23 cellular contexts compared by ENCODE assay signal in the genomic region with DNA sequence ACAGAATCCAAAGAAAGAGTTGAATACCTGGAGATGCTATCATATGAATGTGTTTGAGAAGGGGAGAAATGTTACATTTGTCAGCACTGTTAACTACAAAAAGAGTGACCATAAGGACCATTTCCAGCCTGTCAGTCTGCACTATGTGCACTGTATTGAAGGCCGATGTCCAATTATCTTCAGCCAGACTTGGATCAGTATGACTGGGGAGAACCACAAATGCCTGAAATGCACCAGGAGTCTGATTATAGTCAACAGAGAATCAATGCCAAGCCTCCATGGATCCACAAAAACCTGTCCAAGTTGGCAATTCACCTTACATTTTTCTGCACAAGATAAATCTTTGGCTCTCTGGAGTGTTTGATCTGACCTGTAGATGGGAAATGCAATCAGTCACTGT.
"Had no signal": no experiment of that assay in that cellular context is flagged by ENCODE, and none has a peak within 500 bp of the region (broad histone marks: within the 10 kb centered on the region; RNA-seq: fewer than 3 reads in every experiment).

No MANE protein-coding gene starts in this region.

- H3K9me3 Mint-ChIP-seq: effector memory CD8-positive, alpha-beta T cell had no signal

- H3K4me1 Mint-ChIP-seq: endodermal cell; naive thymus-derived CD8-positive, alpha-beta T cell had no signal

- H3K36me3 Mint-ChIP-seq: mesothelial cell of epicardium; naive B cell; naive thymus-derived CD8-positive, alpha-beta T cell had no signal

- H3K27ac Mint-ChIP-seq: effector memory CD8-positive, alpha-beta T cell; endodermal cell; mesothelial cell of epicardium; naive B cell; naive thymus-derived CD8-positive, alpha-beta T cell had no signal

- H3K27me3 Mint-ChIP-seq: effector memory CD8-positive, alpha-beta T cell; naive B cell; naive thymus-derived CD8-positive, alpha-beta T cell had no signal

- H3K4me3 Mint-ChIP-seq: effector memory CD8-positive, alpha-beta T cell; endodermal cell; mesothelial cell of epicardium; naive B cell; naive thymus-derived CD8-positive, alpha-beta T cell had no signal

- ATAC-seq: effector memory CD8-positive, alpha-beta T cell; esophagus mucosa; gastrocnemius medialis; heart right ventricle; left cardiac atrium; left lung; left ventricle myocardium superior; lower lobe of right lung; mucosa of descending colon; naive thymus-derived CD8-positive, alpha-beta T cell had no signal

- DNase-seq: dermis blood vessel endothelial cell; effector CD8-positive, alpha-beta T cell; effector memory CD8-positive, alpha-beta T cell; endodermal cell; erythroblast; esophagus squamous epithelium; foreskin fibroblast; foreskin melanocyte; gastrocnemius medialis; glutamatergic neuron; head of caudate nucleus; heart right ventricle; hippocampal formation; left cardiac atrium; left lung; left ventricle myocardium superior; lower lobe of right lung; mesenchymal stem cell; mucosa of descending colon; naive B cell; naive thymus-derived CD8-positive, alpha-beta T cell had no signal
